Comparison of ENCODE assay signal across 1 cellular context in the genomic region with DNA sequence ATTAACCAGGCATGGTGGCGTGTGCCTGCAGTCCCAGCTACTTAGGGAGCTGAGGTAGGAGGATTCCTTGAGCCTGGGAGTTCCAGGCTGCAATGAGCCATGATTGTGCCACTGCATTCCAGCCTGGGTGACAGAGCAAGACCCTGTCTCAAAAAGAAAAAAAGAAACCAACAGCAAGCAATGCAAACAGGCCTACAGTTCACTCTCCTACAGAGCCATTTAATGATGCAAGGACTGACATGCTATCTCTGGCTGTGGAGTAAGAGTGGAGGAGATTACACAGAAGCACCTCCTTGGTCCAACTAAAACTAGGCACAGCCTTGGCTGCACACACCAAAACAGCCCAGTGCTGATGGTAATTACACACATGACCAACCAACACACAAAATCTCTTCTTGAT.
TF ChIP-seq lines count a peak whose summit lies in the region.

No MANE protein-coding gene starts in this region.

TF ChIP-seq in HEK293, 187 proteins besides CTCF, POLR2A, EP300 and RAD21 (continued from another document):
- TF ChIP-seq ZNF514 (tag by site-specific recombination; IDR thresholded peaks at IDR 0.05) (no peak), ZNF664 (tag by site-specific recombination; IDR thresholded peaks at IDR 0.05) (no peak), ZSCAN16 (tag by site-specific recombination; IDR thresholded peaks at IDR 0.05) (no peak), PATZ1 (tag by site-specific recombination; IDR thresholded peaks at IDR 0.05) (peak; percentile 12; the same call in 1 of the 2 replicates), ZNF76 (tag by site-specific recombination; IDR thresholded peaks at IDR 0.05; ENCODE audit: borderline replicate concordance, low read depth) (no peak), ZNF311 (tag by site-specific recombination; IDR thresholded peaks at IDR 0.05; ENCODE audit: borderline replicate concordance) (no peak), ZNF777 (tag by site-specific recombination; IDR thresholded peaks at IDR 0.05; ENCODE audit: borderline replicate concordance) (no peak), ZNF214 (tag by site-specific recombination; IDR thresholded peaks at IDR 0.05; ENCODE audit: borderline replicate concordance) (no peak), HOXA7 (CRISPR knock-in tag; IDR thresholded peaks at IDR 0.05; ENCODE audit: borderline replicate concordance) (no peak), ZNF394 (tag by site-specific recombination; IDR thresholded peaks at IDR 0.05; ENCODE audit: borderline replicate concordance) (no peak)
- TF ChIP-seq, protein P1, sequence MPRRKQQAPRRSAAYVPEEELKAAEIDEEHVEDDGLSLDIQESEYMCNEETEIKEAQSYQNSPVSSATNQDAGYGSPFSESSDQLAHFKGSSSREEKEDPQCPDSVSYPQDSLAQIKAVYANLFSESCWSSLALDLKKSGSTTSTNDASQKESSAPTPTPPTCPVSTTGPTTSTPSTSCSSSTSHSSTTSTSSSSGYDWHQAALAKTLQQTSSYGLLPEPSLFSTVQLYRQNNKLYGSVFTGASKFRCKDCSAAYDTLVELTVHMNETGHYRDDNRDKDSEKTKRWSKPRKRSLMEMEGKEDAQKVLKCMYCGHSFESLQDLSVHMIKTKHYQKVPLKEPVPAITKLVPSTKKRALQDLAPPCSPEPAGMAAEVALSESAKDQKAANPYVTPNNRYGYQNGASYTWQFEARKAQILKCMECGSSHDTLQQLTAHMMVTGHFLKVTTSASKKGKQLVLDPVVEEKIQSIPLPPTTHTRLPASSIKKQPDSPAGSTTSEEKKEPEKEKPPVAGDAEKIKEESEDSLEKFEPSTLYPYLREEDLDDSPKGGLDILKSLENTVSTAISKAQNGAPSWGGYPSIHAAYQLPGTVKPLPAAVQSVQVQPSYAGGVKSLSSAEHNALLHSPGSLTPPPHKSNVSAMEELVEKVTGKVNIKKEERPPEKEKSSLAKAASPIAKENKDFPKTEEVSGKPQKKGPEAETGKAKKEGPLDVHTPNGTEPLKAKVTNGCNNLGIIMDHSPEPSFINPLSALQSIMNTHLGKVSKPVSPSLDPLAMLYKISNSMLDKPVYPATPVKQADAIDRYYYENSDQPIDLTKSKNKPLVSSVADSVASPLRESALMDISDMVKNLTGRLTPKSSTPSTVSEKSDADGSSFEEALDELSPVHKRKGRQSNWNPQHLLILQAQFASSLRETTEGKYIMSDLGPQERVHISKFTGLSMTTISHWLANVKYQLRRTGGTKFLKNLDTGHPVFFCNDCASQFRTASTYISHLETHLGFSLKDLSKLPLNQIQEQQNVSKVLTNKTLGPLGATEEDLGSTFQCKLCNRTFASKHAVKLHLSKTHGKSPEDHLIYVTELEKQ (tag by site-specific recombination; IDR thresholded peaks at IDR 0.05; ENCODE audit: borderline replicate concordance), result no peak
